In genomic region chr4:98903561-98903960, GRCh38 we compare ENCODE assay signal across 1 cellular context.
TF ChIP-seq lines count a peak whose summit lies in the region.

No MANE protein-coding gene starts in this region.

TF ChIP-seq in IMR-90, 13 proteins besides CTCF, POLR2A, EP300 and RAD21 (continued from another document):
- TF ChIP-seq ELK1 (IDR thresholded peaks at IDR 0.05; ENCODE audit: borderline replicate concordance, low read depth, low read length): no peak
- TF ChIP-seq MAZ (IDR thresholded peaks at IDR 0.05; ENCODE audit: borderline replicate concordance, low read depth, low read length): no peak
- no peak for TF ChIP-seq SMC3 (IDR thresholded peaks at IDR 0.05; ENCODE audit: low read depth, low read length)
- TF ChIP-seq MAFK (IDR thresholded peaks at IDR 0.05; ENCODE audit: low read depth, low read length): no peak
